ENCODE assay signal across 8 cellular contexts in the genomic region with DNA sequence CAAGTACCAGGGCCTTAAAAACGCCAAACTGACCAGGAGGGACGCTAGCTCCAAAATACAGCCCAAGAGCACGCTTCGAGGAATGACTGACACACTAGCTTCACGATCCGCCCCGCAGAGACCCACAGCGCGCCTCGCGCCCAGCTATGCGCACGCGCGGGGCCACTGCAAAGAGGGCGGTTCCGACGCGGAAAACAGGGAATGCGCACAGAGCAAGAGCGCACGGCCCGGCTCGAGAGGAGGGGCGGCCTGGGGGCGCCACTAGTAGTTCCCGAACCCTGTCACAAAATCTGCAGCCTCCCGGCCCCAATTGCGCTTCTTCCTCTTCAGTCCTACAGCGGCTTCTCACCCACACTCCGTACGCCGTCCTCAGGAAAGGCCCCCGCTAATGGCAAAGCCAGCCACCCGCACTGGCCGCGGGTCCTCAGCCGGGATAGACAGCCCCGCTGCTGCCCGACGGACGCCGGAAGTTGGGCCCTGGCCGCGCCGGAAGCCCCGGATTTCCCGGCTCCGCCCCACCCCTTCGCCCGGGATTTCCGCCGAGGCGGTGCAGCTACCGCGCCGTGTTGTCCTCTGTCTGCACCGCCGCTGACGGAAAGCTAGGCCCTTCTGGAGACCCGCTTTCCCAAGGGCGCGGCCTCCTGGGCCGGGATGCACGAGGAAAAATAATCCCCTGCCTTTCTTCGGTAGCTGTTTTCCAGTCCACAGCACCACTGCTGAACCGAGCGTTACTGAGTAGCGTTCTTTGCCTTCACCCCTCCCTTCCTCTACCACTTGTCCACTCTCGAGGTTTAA. TPM values are rescaled to one million over a fixed set of nuclear protein-coding genes. Genes with fewer than 3 reads are reported as not detected.
DNase-seq lines count a peak whose midpoint lies in the region; ATAC-seq and TF ChIP-seq lines count a peak whose summit lies in the region.

Gene HDHD2, minus strand, starts transcription at position 472 of the 795 bp plus-strand sequence. CDS start 14,061 bp downstream, outside the sequence.

- H3K27me3 ChIP-seq in HUES6 (ENCODE audit: control insufficient read depth, insufficient read depth, low read length), result no peaks in the 10 kb centered on the region
- no peaks in the 10 kb centered on the region for H3K27me3 ChIP-seq in PC-9 (ENCODE audit: insufficient read depth, low read depth)
- H3K27me3 ChIP-seq in mucosa of stomach (ENCODE audit: control insufficient read depth, insufficient read depth, low read length), result no peaks in the 10 kb centered on the region

- H3K36me3 ChIP-seq in HUES6 (ENCODE audit: control insufficient read depth, insufficient read depth, low read length) (peaks cover 16% of the 10 kb centered on the region), PC-9 (ENCODE audit: low read depth) (no peaks in the 10 kb centered on the region), mucosa of stomach (ENCODE audit: control insufficient read depth, insufficient read depth, low read length) (no peaks in the 10 kb centered on the region)

- peaks cover 7% of the 10 kb centered on the region; the same call in 1 of the 2 replicates for H3F3A ChIP-seq in PC-9 (ENCODE audit: insufficient read depth, low read depth)

- H3K9me2 ChIP-seq in PC-9 (ENCODE audit: insufficient read depth), result no peaks in the 10 kb centered on the region

- POLR2A ChIA-PET in PC-9 (lab: Charles Lee; ENCODE audit: unreplicated experiment), result interaction anchor here (0.6 kb wide), 2 partner anchors 24 to 997 kb away, joined by 3 to 15 read pairs; no protein-coding TSS in a partner anchor

- peak within 1 kb of the TSS; percentile 98 for H3K4me2 ChIP-seq in PC-9

- H4K20me1 ChIP-seq in PC-9 (ENCODE audit: insufficient read depth), result no peaks in the 10 kb centered on the region

- peak within 1 kb of the TSS; percentile 100 for H2AFZ ChIP-seq in PC-9

- TF ChIP-seq CTCF in PC-9 (conservative IDR thresholded peaks at IDR 0.05), result no peak

- intact Hi-C loops in PC-9 (cut with micrococcal nuclease; ENCODE audit: unreplicated experiment), result no loop called here

- H3K4me1 ChIP-seq in HUES6 (ENCODE audit: control insufficient read depth, insufficient read depth, low read length), result peaks cover 5% of the 10 kb centered on the region; the same call in 1 of the 2 replicates
- H3K4me1 ChIP-seq in PC-9 (replicated peaks; ENCODE audit: insufficient read depth), result peaks cover 16% of the 10 kb centered on the region
- peaks cover 16% of the 10 kb centered on the region for H3K4me1 ChIP-seq in mucosa of stomach (ENCODE audit: control insufficient read depth, insufficient read depth, low read length)

- H3K79me2 ChIP-seq in PC-9 (ENCODE audit: low read depth), result peaks cover 44% of the 10 kb centered on the region

- DNase-seq in DMS 273 (lab: John Stamatoyannopoulos, UW; ENCODE audit: unreplicated experiment) (peak; percentile 92), PC-9 (peak; percentile 71 to 72), erythroblast (lab: John Stamatoyannopoulos, UW) (peak; percentile 81 to 83)
- DNase-seq in activated T-cell treated with anti-CD3 and anti-CD28 coated beads, Interleukin-2, amount 50 U/mL, for 1 hour, result peak; percentile 80
- peak; percentile 53 to 57 for DNase-seq in stimulated activated CD8-positive, alpha-beta memory T cell treated with anti-CD3 and anti-CD28 coated beads, Interleukin-7, amount 100 ng/mL, for 1 hour (ENCODE audit: low read depth in 2 of 2)

- no peaks in the 10 kb centered on the region for H3K9me3 ChIP-seq in HUES6 (ENCODE audit: control insufficient read depth, insufficient read depth, low read depth, low read length)
- no peaks in the 10 kb centered on the region for H3K9me3 ChIP-seq in PC-9 (ENCODE audit: insufficient read depth, low read depth)
- no peaks in the 10 kb centered on the region for H3K9me3 ChIP-seq in mucosa of stomach (ENCODE audit: control insufficient read depth, low read length)

- BruUV-seq in PC-9 (replicated peaks; lab: Mats Ljungman, UMichigan), result TSS peak; percentile 51

- H3K27ac ChIP-seq in HUES6 (ENCODE audit: low read depth, low read length), result peak within 1 kb of the TSS; percentile 67
- H3K27ac ChIP-seq in PC-9, result peak within 1 kb of the TSS; percentile 60

- peak within 1 kb of the TSS; percentile 91 for H3K9ac ChIP-seq in HUES6 (ENCODE audit: low read length)
- peak within 1 kb of the TSS; percentile 71 for H3K9ac ChIP-seq in mucosa of stomach (ENCODE audit: low read length)

- CTCF ChIA-PET in PC-9 (lab: Charles Lee), result interaction anchor here (0.6 kb wide), 1 partner anchor 15 kb away, joined by 3 read pairs; no protein-coding TSS in a partner anchor

- peak; percentile 78 for TF ChIP-seq POLR2A in erythroblast (IDR thresholded peaks at IDR 0.05; ENCODE audit: low read length)

- peak; percentile 91 for ATAC-seq in GM21423 (IDR thresholded peaks at IDR 0.05; ENCODE audit: unreplicated experiment)

- H3K4me3 ChIP-seq in HUES6 (ENCODE audit: low read depth, low read length), result peak within 1 kb of the TSS; percentile 86
- peak within 1 kb of the TSS; percentile 97 for H3K4me3 ChIP-seq in PC-9
- peak within 1 kb of the TSS; percentile 90 for H3K4me3 ChIP-seq in mucosa of stomach (ENCODE audit: low read length)

RNA-seq across cellular contexts. Expression of gene HDHD2, which starts in this region (rescaled TPM):
- 22.8 and 24.4 TPM in 2 replicates for total RNA-seq in PC-9 (2021)

Comparison
In these comparisons a context has a peak if more than half of its experiments do, and no peak if none do; other contexts are left out.
1. Peak in every context shown above with its lines: DNase-seq, ATAC-seq, H3K4me3 ChIP-seq and H3K27ac ChIP-seq.